Comparison of ENCODE assay signal across 8 cellular contexts in genomic region chr5:163565931-163566608, GRCh38.
DNase-seq lines count a peak whose midpoint lies in the region; ATAC-seq and TF ChIP-seq lines count a peak whose summit lies in the region.

No MANE protein-coding gene starts in this region.

- ATAC-seq in HG02973 (IDR thresholded peaks at IDR 0.05; ENCODE audit: unreplicated experiment), result peak; percentile 75

- H3K27me3 ChIP-seq in liver (ENCODE audit: control insufficient read depth in 4 of 4, insufficient read depth in 4 of 4, low read length in 3 of 4), result peaks cover 0 to 23% (median 4%) of the 10 kb centered on the region in 4 donors

- TF ChIP-seq RAD21 in liver (IDR thresholded peaks at IDR 0.05), result peak in 1 of 2 donors; percentile 8

- peak overlapping the region in 2 of 3 donors; percentile 35 to 36 for H3K4me3 ChIP-seq in liver (ENCODE audit: low read depth in 1 of 3, low read length in 3 of 3)

- H3K9me3 ChIP-seq in liver (ENCODE audit: control insufficient read depth in 4 of 4, low read length in 3 of 4), result no peaks in the 10 kb centered on the region

- DNase-seq in activated T-cell treated with anti-CD3 and anti-CD28 coated beads for 24 hours (ENCODE audit: low read depth) (peak; percentile 1), activated T-cell treated with anti-CD3 and anti-CD28 coated beads for 4 hours (no peak), T-helper 2 cell (peak in 3 of 5 experiments; percentile 8 to 23 (median 10)), cerebellar cortex (ENCODE audit: low spot score) (peak; percentile 62), HuH-7.5 (ENCODE audit: low spot score) (no peak)
- peak; percentile 0 for DNase-seq in stimulated activated CD8-positive, alpha-beta memory T cell treated with anti-CD3 and anti-CD28 coated beads, Interleukin-4, amount 100 ng/mL, for 24 hours (ENCODE audit: low read depth)

- H3K36me3 ChIP-seq in liver (ENCODE audit: control insufficient read depth in 4 of 4, insufficient read depth in 3 of 4, low read depth in 1 of 4, low read length in 3 of 4), result no peaks in the 10 kb centered on the region

- no peak overlapping the region for H3K27ac ChIP-seq in liver (ENCODE audit: low read depth in 1 of 2, low read length in 2 of 2)

- H3K9ac ChIP-seq in liver (ENCODE audit: low read depth in 1 of 2, low read length in 2 of 2), result peak overlapping the region in 1 of 2 donors; percentile 21

- TF ChIP-seq CTCF in liver (IDR thresholded peaks at IDR 0.05; ENCODE audit: low read depth, low read length, missing input control), result no peak

- 3% methylated on average over 32 of the region's 32 CpGs for WGBS in liver

- peaks cover 2 to 12% (median 11%) of the 10 kb centered on the region in 4 donors for H3K4me1 ChIP-seq in liver (ENCODE audit: control insufficient read depth in 4 of 4, insufficient read depth in 4 of 4, low read length in 3 of 4)

TF ChIP-seq in liver, 16 proteins besides CTCF, POLR2A, EP300 and RAD21:
- no peak for TF ChIP-seq HNF4G (IDR thresholded peaks at IDR 0.05)
- TF ChIP-seq FOXA2 (IDR thresholded peaks at IDR 0.05), result no peak
- TF ChIP-seq SP1 (IDR thresholded peaks at IDR 0.05), result no peak
- no peak for TF ChIP-seq JUND (IDR thresholded peaks at IDR 0.05)
- TF ChIP-seq NR2F2 (IDR thresholded peaks at IDR 0.05), result no peak

Comparison
In these comparisons a context has a peak if more than half of its experiments do, and no peak if none do; other contexts are left out.
1. DNase-seq: peak in activated T-cell treated with anti-CD3 and anti-CD28 coated beads for 24 hours (single experiment), T-helper 2 cell (3 of 5), cerebellar cortex (single experiment) and stimulated activated CD8-positive, alpha-beta memory T cell treated with anti-CD3 and anti-CD28 coated beads, Interleukin-4, amount 100 ng/mL, for 24 hours (single experiment); none in activated T-cell treated with anti-CD3 and anti-CD28 coated beads for 4 hours (single experiment) and HuH-7.5 (single experiment).